In genomic region chr3:134598813-134599563, GRCh38 we compare ENCODE assay signal across 16 cellular contexts. TPM values are rescaled to one million over a fixed set of nuclear protein-coding genes. Genes with fewer than 3 reads are reported as not detected.
"Had no signal": no experiment of that assay in that cellular context is flagged by ENCODE, and none has a peak within 500 bp of the region (broad histone marks: within the 10 kb centered on the region; RNA-seq: fewer than 3 reads in every experiment).

No MANE protein-coding gene starts in this region.

- H3K4me3 ChIP-seq: coronary artery, lung, ovary, thoracic aorta had no signal

- H3K27ac ChIP-seq: coronary artery, epithelial cell of prostate, ovary, thoracic aorta had no signal

- H3K9me3 Mint-ChIP-seq: activated CD4-positive, alpha-beta memory T cell treated with anti-CD3 and anti-CD28 coated beads, Interleukin-2, amount 10 ng/mL, durations not matched to agents 7 days and 5 days; activated naive CD8-positive, alpha-beta T cell treated with anti-CD3 and anti-CD28 coated beads, Interleukin-2, amount 50 U/mL, for 24 hours; activated T-cell treated with anti-CD3 and anti-CD28 coated beads, Interleukin-2, amount 50 U/mL, for 72 hours; nephron had no signal

- H3K4me1 Mint-ChIP-seq: activated naive CD8-positive, alpha-beta T cell treated with anti-CD3 and anti-CD28 coated beads, Interleukin-2, amount 50 U/mL, for 24 hours had no signal

- H3K4me3 Mint-ChIP-seq: activated CD4-positive, alpha-beta memory T cell treated with anti-CD3 and anti-CD28 coated beads, Interleukin-2, amount 10 ng/mL, durations not matched to agents 7 days and 5 days; activated naive CD8-positive, alpha-beta T cell treated with anti-CD3 and anti-CD28 coated beads, Interleukin-2, amount 50 U/mL, for 24 hours; activated T-cell treated with anti-CD3 and anti-CD28 coated beads, Interleukin-2, amount 50 U/mL, for 72 hours; nephron had no signal

- H3K36me3 ChIP-seq: ovary, thoracic aorta had no signal

- H3K27me3 ChIP-seq: ovary had no signal

- H3K9me3 ChIP-seq: ovary, thoracic aorta had no signal

- H3K27ac Mint-ChIP-seq: activated CD4-positive, alpha-beta memory T cell treated with anti-CD3 and anti-CD28 coated beads, Interleukin-2, amount 10 ng/mL, durations not matched to agents 7 days and 5 days; activated naive CD8-positive, alpha-beta T cell treated with anti-CD3 and anti-CD28 coated beads, Interleukin-2, amount 50 U/mL, for 24 hours; activated T-cell treated with anti-CD3 and anti-CD28 coated beads, Interleukin-2, amount 50 U/mL, for 72 hours; nephron had no signal

- DNase-seq: activated CD4-positive, alpha-beta memory T cell treated with anti-CD3 and anti-CD28 coated beads, Interleukin-2, amount 10 ng/mL, durations not matched to agents 7 days and 5 days; activated CD4-positive, alpha-beta T cell treated with anti-CD3 and anti-CD28 coated beads for 1 hour; activated naive CD4-positive, alpha-beta T cell; activated naive CD8-positive, alpha-beta T cell treated with anti-CD3 and anti-CD28 coated beads, Interleukin-2, amount 50 U/mL, for 24 hours; activated T-cell treated with anti-CD3 and anti-CD28 coated beads, Interleukin-2, amount 50 U/mL, for 72 hours; caudate nucleus; effector memory CD4-positive, alpha-beta T cell; left colon; ovary; stimulated activated CD4-positive, alpha-beta T cell treated with anti-CD3 and anti-CD28 coated beads, Interleukin-2, amount 100 ng/mL, for 48 hours; stimulated activated naive CD8-positive, alpha-beta T cell treated with anti-CD3 and anti-CD28 coated beads, Interleukin-15, Interleukin-2, amounts not matched to agents 100 U/mL and 50 U/mL, for 24 hours had no signal

RNA-seq across cellular contexts. Expression of gene KY, which starts 51.8 kb away (rescaled TPM):
- total RNA-seq: activated CD4-positive, alpha-beta memory T cell treated with anti-CD3 and anti-CD28 coated beads, Interleukin-2, amount 10 ng/mL, durations not matched to agents 7 days and 5 days; activated T-cell treated with anti-CD3 and anti-CD28 coated beads, Interleukin-2, amount 50 U/mL, for 72 hours had no signal
